8 cellular contexts compared by ENCODE assay signal in genomic region chr6:100664274-100665040, GRCh38.
DNase-seq lines count a peak whose midpoint lies in the region; ATAC-seq and TF ChIP-seq lines count a peak whose summit lies in the region.

No MANE protein-coding gene starts in this region.

- no peak overlapping the region for H3K27ac ChIP-seq in Karpas-422 (ENCODE audit: low read length)
- no peak overlapping the region for H3K27ac ChIP-seq in VCaP
- H3K27ac ChIP-seq in tibial nerve: no peak overlapping the region

- peak; percentile 3 for DNase-seq in NCI-H510A treated with DMSO at 0.1 percent for 48 hours (lab: John Stamatoyannopoulos, UW)
- no peak for DNase-seq in NCI-H510A (lab: John Stamatoyannopoulos, UW)
- DNase-seq in Karpas-422: peak; percentile 66
- DNase-seq in iPS-NIHi11 (ENCODE audit: low spot score): peak; percentile 9
- peak in 1 of 2 donors; percentile 14 for DNase-seq in tibial nerve (ENCODE audit: low spot score in 2 of 2)
- DNase-seq in stimulated activated CD4-positive, alpha-beta T cell treated with anti-CD3 and anti-CD28 coated beads, Interleukin-2, amount 100 ng/mL, for 48 hours: no peak

- no peaks in the 10 kb centered on the region for H3K4me1 ChIP-seq in Karpas-422 (ENCODE audit: low read length)
- H3K4me1 ChIP-seq in tibial nerve: peaks cover 0 to 15% (median 0%) of the 10 kb centered on the region in 4 donors

- TF ChIP-seq CTCF in VCaP (conservative IDR thresholded peaks at IDR 0.05) (peak; percentile 78), tibial nerve (IDR thresholded peaks at IDR 0.05) (peak; percentile 46 to 71 (median 61))

- H3K36me3 ChIP-seq in Karpas-422 (ENCODE audit: insufficient read depth, low read length) (no peaks in the 10 kb centered on the region), tibial nerve (no peaks in the 10 kb centered on the region)

- no peak overlapping the region for H2AFZ ChIP-seq in Karpas-422 (ENCODE audit: low read length)

- H3K27me3 ChIP-seq in Karpas-422 (ENCODE audit: low read length) (no peaks in the 10 kb centered on the region), tibial nerve (no peaks in the 10 kb centered on the region)

- no peak overlapping the region for H3K4me2 ChIP-seq in Karpas-422 (ENCODE audit: low read depth, low read length, poor library complexity, severe bottlenecking)

- no peak overlapping the region for H3K9ac ChIP-seq in Karpas-422 (ENCODE audit: low read length)

- H3K9me3 ChIP-seq in Karpas-422 (ENCODE audit: low read length) (no peaks in the 10 kb centered on the region), tibial nerve (no peaks in the 10 kb centered on the region)

- no peaks in the 10 kb centered on the region for H3K9me2 ChIP-seq in Karpas-422 (replicated peaks; ENCODE audit: insufficient read depth, low read length)

- H4K20me1 ChIP-seq in Karpas-422 (ENCODE audit: insufficient read depth, low read depth, low read length): no peaks in the 10 kb centered on the region

- H3K4me3 ChIP-seq in Karpas-422 (ENCODE audit: low read length) (no peak overlapping the region), tibial nerve (no peak overlapping the region)

- no peak for TF ChIP-seq EP300 in tibial nerve (IDR thresholded peaks at IDR 0.05)

- peaks cover 6% of the 10 kb centered on the region; the same call in 1 of the 2 replicates for H3K79me2 ChIP-seq in Karpas-422 (ENCODE audit: low read length)

- TF ChIP-seq POLR2A in tibial nerve (IDR thresholded peaks at IDR 0.05): no peak

- peak; percentile 46 for ATAC-seq in GM21717 (IDR thresholded peaks at IDR 0.05; ENCODE audit: unreplicated experiment)

Comparison
In these comparisons a context has a peak if more than half of its experiments do, and no peak if none do; other contexts are left out.
1. DNase-seq: peak in NCI-H510A treated with DMSO at 0.1 percent for 48 hours (single experiment), Karpas-422 (single experiment) and iPS-NIHi11 (single experiment); none in NCI-H510A (single experiment) and stimulated activated CD4-positive, alpha-beta T cell treated with anti-CD3 and anti-CD28 coated beads, Interleukin-2, amount 100 ng/mL, for 48 hours (0 of 2).